Comparison of ENCODE assay signal across 19 cellular contexts in genomic region chr22:27872488-27872887, GRCh38.
"Had no signal": no experiment of that assay in that cellular context is flagged by ENCODE, and none has a peak within 500 bp of the region (broad histone marks: within the 10 kb centered on the region; RNA-seq: fewer than 3 reads in every experiment).

No MANE protein-coding gene starts in this region.

- H3K27ac ChIP-seq: brain microvascular endothelial cell, colonic mucosa, neutrophil, pancreas, upper lobe of right lung had no signal

- H3K27me3 ChIP-seq: brain microvascular endothelial cell, colonic mucosa, neutrophil, pancreas, upper lobe of right lung had no signal

- H3K9me3 ChIP-seq: colonic mucosa, neutrophil, pancreas, upper lobe of right lung had no signal

- H3K27me3 Mint-ChIP-seq: central memory CD8-positive, alpha-beta T cell; memory B cell; stimulated activated naive B cell treated with anti-CD40 and anti-IgM and Interleukin-4, amounts not matched to agents 10 μg/mL and 1 μg/mL and 100 μg/mL, for 72 hours had no signal

- H3K27ac Mint-ChIP-seq: activated CD8-positive, alpha-beta T cell treated with anti-CD3 and anti-CD28 coated beads, Interleukin-2, amount 10 ng/mL, durations not matched to agents 7 days and 5 days; memory B cell; nephron; stimulated activated naive B cell treated with anti-CD40 and anti-IgM and Interleukin-4, amounts not matched to agents 10 μg/mL and 1 μg/mL and 100 μg/mL, for 72 hours had no signal

- DNase-seq: activated CD4-positive, alpha-beta T cell treated with anti-CD3 and anti-CD28 coated beads, Interleukin-2, amount 50 U/mL, for 1 hour; activated CD8-positive, alpha-beta T cell treated with anti-CD3 and anti-CD28 coated beads, Interleukin-2, amount 10 ng/mL, durations not matched to agents 7 days and 5 days; activated T-cell treated with anti-CD3 and anti-CD28 coated beads, Interleukin-2, amount 50 U/mL, for 1 hour; aorta; brain microvascular endothelial cell; colonic mucosa; kidney glomerular epithelial cell; pancreas; stimulated activated CD4-positive, alpha-beta T cell treated with anti-CD3 and anti-CD28 coated beads, Interleukin-2, amount 100 ng/mL, for 48 hours; stimulated activated CD8-positive, alpha-beta memory T cell treated with anti-CD3 and anti-CD28 coated beads, Interleukin-4, amount 100 ng/mL, for 48 hours; stimulated activated naive B cell treated with anti-CD40 and anti-IgM and Interleukin-4, amounts not matched to agents 10 μg/mL and 1 μg/mL and 100 μg/mL, for 72 hours; upper lobe of right lung had no signal

- H3K4me3 Mint-ChIP-seq: activated CD8-positive, alpha-beta T cell treated with anti-CD3 and anti-CD28 coated beads, Interleukin-2, amount 10 ng/mL, durations not matched to agents 7 days and 5 days; central memory CD8-positive, alpha-beta T cell; memory B cell; nephron; stimulated activated naive B cell treated with anti-CD40 and anti-IgM and Interleukin-4, amounts not matched to agents 10 μg/mL and 1 μg/mL and 100 μg/mL, for 72 hours had no signal

- ATAC-seq: activated CD4-positive, CD25-positive, alpha-beta regulatory T cell treated with anti-CD3 and anti-CD28 coated beads, Interleukin-2, amount 50 U/mL, for 24 hours; activated CD8-positive, alpha-beta T cell treated with anti-CD3 and anti-CD28 coated beads, Interleukin-2, amount 10 ng/mL, durations not matched to agents 7 days and 5 days; activated naive CD4-positive, alpha-beta T cell treated with anti-CD3 and anti-CD28 coated beads, Interleukin-2, amount 50 U/mL, for 72 hours; pancreas; SK-N-SH treated with all-trans-retinoic acid at 6 μM for 48 hours; stimulated activated naive B cell treated with anti-CD40 and anti-IgM and Interleukin-4, amounts not matched to agents 10 μg/mL and 1 μg/mL and 100 μg/mL, for 72 hours; upper lobe of right lung had no signal

- FAIRE-seq: pancreas had no signal

- H3K9me3 Mint-ChIP-seq: activated naive CD4-positive, alpha-beta T cell treated with anti-CD3 and anti-CD28 coated beads, Interleukin-2, amount 50 U/mL, for 72 hours; central memory CD8-positive, alpha-beta T cell; memory B cell; nephron had no signal

- H3K4me3 ChIP-seq: colonic mucosa, pancreas, upper lobe of right lung had no signal

- H3K36me3 ChIP-seq: colonic mucosa had no signal
